13 cellular contexts compared by ENCODE assay signal in the genomic region with DNA sequence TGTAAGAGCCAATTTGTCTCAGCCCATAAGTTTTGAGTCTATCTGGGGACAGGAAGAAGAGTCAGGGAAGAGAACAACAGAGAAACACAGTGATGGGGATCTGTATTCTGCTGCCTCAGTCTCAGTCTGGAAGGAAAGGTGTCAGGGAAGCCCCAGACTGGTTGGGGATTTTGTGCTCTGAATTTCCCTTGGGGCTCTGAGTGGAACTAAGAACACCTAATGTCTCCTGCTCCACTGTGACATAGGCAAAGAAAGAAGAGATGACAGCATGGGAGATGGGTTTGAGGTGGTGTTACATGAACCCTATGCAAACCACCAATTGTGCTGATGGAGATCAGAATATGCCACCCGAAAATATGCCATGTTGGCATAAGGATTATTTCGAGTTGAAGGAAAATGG.
DNase-seq lines count a peak whose midpoint lies in the region; ATAC-seq and TF ChIP-seq lines count a peak whose summit lies in the region.
"Had no signal": no experiment of that assay in that cellular context is flagged by ENCODE, and none has a peak within 500 bp of the region (broad histone marks: within the 10 kb centered on the region; RNA-seq: fewer than 3 reads in every experiment).

No MANE protein-coding gene starts in this region.

- no peak for TF ChIP-seq RAD21 in SK-N-SH (IDR thresholded peaks at IDR 0.05; ENCODE audit: low read length)

- no peaks in the 10 kb centered on the region for H4K20me1 ChIP-seq in SK-N-SH (ENCODE audit: insufficient read depth)

- H3K9me2 ChIP-seq in SK-N-SH, result no peaks in the 10 kb centered on the region

- H3K27me3 ChIP-seq in SK-N-SH (ENCODE audit: insufficient read depth), result no peaks in the 10 kb centered on the region
- H3K27me3 ChIP-seq: body of pancreas, stomach had no signal

- DNase-seq in GM12864 (ENCODE audit: low read depth) (peak; percentile 30), SK-N-SH (no peak), RWPE1 (ENCODE audit: low spot score) (no peak)
- DNase-seq: body of pancreas, NCI-H226, OCI-M1, right cardiac atrium, stomach had no signal

- no peaks in the 10 kb centered on the region for H3F3A ChIP-seq in SK-N-SH (replicated peaks; ENCODE audit: insufficient read depth)

- no peaks in the 10 kb centered on the region for H3K9me3 ChIP-seq in SK-N-SH
- H3K9me3 ChIP-seq: body of pancreas, stomach had no signal

- H3K9ac ChIP-seq in SK-N-SH, result no peak overlapping the region

- H3K4me1 ChIP-seq in SK-N-SH (ENCODE audit: control insufficient read depth in 1 of 2, insufficient read depth in 2 of 2, low read depth in 1 of 2, low read length in 1 of 2), result peaks cover 0 to 3% of the 10 kb centered on the region in 2 experiments; a peak in 1 of 4 replicates
- H3K4me1 ChIP-seq: body of pancreas had no signal

- ATAC-seq in GM18870 (IDR thresholded peaks at IDR 0.05; ENCODE audit: unreplicated experiment), result peak; percentile 77
- peak; percentile 73 for ATAC-seq in GM21737 (IDR thresholded peaks at IDR 0.05; ENCODE audit: unreplicated experiment)
- ATAC-seq in HG03432 (IDR thresholded peaks at IDR 0.05; ENCODE audit: unreplicated experiment), result peak; percentile 75
- no peak for ATAC-seq in HG03521 (IDR thresholded peaks at IDR 0.05; ENCODE audit: unreplicated experiment)
- ATAC-seq in GM21619 (IDR thresholded peaks at IDR 0.05; ENCODE audit: unreplicated experiment), result no peak
- ATAC-seq: body of pancreas, right cardiac atrium had no signal

- no peaks in the 10 kb centered on the region for H3K79me2 ChIP-seq in SK-N-SH (ENCODE audit: insufficient read depth)

- no peak overlapping the region for H2AFZ ChIP-seq in SK-N-SH (ENCODE audit: low read depth)

- no peak overlapping the region for H3K4me2 ChIP-seq in SK-N-SH

- TF ChIP-seq CTCF in GM12864 (IDR thresholded peaks at IDR 0.05; ENCODE audit: low read depth, low read length, missing control alignments) (no peak), SK-N-SH (IDR thresholded peaks at IDR 0.05) (no peak), RWPE1 (conservative IDR thresholded peaks at IDR 0.05; ENCODE audit: low read depth) (no peak)

- CTCF ChIA-PET in SK-N-SH (lab: Yijun Ruan, JAX), result no interaction called here
- CTCF ChIA-PET in RWPE1 (lab: Yijun Ruan, JAX), result no interaction called here

- H3K27ac ChIP-seq in SK-N-SH (ENCODE audit: low read depth in 2 of 2, low read length in 1 of 2), result no peak overlapping the region
- H3K27ac ChIP-seq in RWPE1, result no peak overlapping the region
- H3K27ac ChIP-seq: body of pancreas, stomach had no signal

- POLR2A ChIA-PET in SK-N-SH (lab: Yijun Ruan, JAX), result no interaction called here
- POLR2A ChIA-PET in RWPE1 (lab: Yijun Ruan, JAX; ENCODE audit: low non-redundant PET), result no interaction called here

- H3K36me3 ChIP-seq in SK-N-SH (replicated peaks in 1 of 2; ENCODE audit: control insufficient read depth in 1 of 2, insufficient read depth in 2 of 2, low read length in 1 of 2), result no peaks in the 10 kb centered on the region
- H3K36me3 ChIP-seq: stomach had no signal

- TF ChIP-seq EP300 in SK-N-SH (IDR thresholded peaks at IDR 0.05; ENCODE audit: borderline replicate concordance in 1 of 2, low read depth in 1 of 2, low read length in 1 of 2), result no peak

- H3K4me3 ChIP-seq in GM12864 (ENCODE audit: low read depth, low read length), result no peak overlapping the region
- H3K4me3 ChIP-seq in SK-N-SH (ENCODE audit: low read depth in 2 of 2, low read length in 1 of 2), result no peak overlapping the region
- H3K4me3 ChIP-seq: body of pancreas, stomach had no signal

- 28% methylated on average over 2 of the region's 2 CpGs for WGBS in SK-N-SH (ENCODE audit: low lambda C conversion rate)

TF ChIP-seq in SK-N-SH, 30 proteins besides CTCF, POLR2A, EP300 and RAD21:
- TF ChIP-seq JUND (IDR thresholded peaks at IDR 0.05) (no peak), FOXM1 (IDR thresholded peaks at IDR 0.05; ENCODE audit: low read depth) (no peak), NFIC (IDR thresholded peaks at IDR 0.05; ENCODE audit: borderline replicate concordance) (no peak), TEAD4 (IDR thresholded peaks at IDR 0.05; ENCODE audit: borderline replicate concordance, insufficient read depth) (no peak), CHD2 (IDR thresholded peaks at IDR 0.05; ENCODE audit: low read length, partially characterized antibody) (no peak), TAF1 (IDR thresholded peaks at IDR 0.05; ENCODE audit: borderline replicate concordance, low read depth, low read length) (no peak), ELF1 (IDR thresholded peaks at IDR 0.05) (no peak)
- TF ChIP-seq, protein P1, sequence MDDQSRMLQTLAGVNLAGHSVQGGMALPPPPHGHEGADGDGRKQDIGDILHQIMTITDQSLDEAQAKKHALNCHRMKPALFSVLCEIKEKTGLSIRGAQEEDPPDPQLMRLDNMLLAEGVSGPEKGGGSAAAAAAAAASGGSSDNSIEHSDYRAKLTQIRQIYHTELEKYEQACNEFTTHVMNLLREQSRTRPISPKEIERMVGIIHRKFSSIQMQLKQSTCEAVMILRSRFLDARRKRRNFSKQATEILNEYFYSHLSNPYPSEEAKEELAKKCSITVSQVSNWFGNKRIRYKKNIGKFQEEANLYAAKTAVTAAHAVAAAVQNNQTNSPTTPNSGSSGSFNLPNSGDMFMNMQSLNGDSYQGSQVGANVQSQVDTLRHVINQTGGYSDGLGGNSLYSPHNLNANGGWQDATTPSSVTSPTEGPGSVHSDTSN (IDR thresholded peaks at IDR 0.05), result no peak
- TF ChIP-seq, protein P2, sequence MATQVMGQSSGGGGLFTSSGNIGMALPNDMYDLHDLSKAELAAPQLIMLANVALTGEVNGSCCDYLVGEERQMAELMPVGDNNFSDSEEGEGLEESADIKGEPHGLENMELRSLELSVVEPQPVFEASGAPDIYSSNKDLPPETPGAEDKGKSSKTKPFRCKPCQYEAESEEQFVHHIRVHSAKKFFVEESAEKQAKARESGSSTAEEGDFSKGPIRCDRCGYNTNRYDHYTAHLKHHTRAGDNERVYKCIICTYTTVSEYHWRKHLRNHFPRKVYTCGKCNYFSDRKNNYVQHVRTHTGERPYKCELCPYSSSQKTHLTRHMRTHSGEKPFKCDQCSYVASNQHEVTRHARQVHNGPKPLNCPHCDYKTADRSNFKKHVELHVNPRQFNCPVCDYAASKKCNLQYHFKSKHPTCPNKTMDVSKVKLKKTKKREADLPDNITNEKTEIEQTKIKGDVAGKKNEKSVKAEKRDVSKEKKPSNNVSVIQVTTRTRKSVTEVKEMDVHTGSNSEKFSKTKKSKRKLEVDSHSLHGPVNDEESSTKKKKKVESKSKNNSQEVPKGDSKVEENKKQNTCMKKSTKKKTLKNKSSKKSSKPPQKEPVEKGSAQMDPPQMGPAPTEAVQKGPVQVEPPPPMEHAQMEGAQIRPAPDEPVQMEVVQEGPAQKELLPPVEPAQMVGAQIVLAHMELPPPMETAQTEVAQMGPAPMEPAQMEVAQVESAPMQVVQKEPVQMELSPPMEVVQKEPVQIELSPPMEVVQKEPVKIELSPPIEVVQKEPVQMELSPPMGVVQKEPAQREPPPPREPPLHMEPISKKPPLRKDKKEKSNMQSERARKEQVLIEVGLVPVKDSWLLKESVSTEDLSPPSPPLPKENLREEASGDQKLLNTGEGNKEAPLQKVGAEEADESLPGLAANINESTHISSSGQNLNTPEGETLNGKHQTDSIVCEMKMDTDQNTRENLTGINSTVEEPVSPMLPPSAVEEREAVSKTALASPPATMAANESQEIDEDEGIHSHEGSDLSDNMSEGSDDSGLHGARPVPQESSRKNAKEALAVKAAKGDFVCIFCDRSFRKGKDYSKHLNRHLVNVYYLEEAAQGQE (IDR thresholded peaks at IDR 0.05; ENCODE audit: low read depth, low read length), result no peak
- TF ChIP-seq, protein P3, sequence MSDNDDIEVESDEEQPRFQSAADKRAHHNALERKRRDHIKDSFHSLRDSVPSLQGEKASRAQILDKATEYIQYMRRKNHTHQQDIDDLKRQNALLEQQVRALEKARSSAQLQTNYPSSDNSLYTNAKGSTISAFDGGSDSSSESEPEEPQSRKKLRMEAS (IDR thresholded peaks at IDR 0.05; ENCODE audit: low read depth), result no peak
- TF ChIP-seq, protein P4, sequence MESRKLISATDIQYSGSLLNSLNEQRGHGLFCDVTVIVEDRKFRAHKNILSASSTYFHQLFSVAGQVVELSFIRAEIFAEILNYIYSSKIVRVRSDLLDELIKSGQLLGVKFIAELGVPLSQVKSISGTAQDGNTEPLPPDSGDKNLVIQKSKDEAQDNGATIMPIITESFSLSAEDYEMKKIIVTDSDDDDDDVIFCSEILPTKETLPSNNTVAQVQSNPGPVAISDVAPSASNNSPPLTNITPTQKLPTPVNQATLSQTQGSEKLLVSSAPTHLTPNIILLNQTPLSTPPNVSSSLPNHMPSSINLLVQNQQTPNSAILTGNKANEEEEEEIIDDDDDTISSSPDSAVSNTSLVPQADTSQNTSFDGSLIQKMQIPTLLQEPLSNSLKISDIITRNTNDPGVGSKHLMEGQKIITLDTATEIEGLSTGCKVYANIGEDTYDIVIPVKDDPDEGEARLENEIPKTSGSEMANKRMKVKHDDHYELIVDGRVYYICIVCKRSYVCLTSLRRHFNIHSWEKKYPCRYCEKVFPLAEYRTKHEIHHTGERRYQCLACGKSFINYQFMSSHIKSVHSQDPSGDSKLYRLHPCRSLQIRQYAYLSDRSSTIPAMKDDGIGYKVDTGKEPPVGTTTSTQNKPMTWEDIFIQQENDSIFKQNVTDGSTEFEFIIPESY (IDR thresholded peaks at IDR 0.05; ENCODE audit: borderline replicate concordance, low read depth), result no peak

Comparison
In these comparisons a context has a peak if more than half of its experiments do, and no peak if none do; other contexts are left out.
1. ATAC-seq: peak in GM18870 (single experiment), GM21737 (single experiment) and HG03432 (single experiment); none in HG03521 (single experiment) and GM21619 (single experiment).